Comparison of ENCODE assay signal across 15 cellular contexts in the genomic region with DNA sequence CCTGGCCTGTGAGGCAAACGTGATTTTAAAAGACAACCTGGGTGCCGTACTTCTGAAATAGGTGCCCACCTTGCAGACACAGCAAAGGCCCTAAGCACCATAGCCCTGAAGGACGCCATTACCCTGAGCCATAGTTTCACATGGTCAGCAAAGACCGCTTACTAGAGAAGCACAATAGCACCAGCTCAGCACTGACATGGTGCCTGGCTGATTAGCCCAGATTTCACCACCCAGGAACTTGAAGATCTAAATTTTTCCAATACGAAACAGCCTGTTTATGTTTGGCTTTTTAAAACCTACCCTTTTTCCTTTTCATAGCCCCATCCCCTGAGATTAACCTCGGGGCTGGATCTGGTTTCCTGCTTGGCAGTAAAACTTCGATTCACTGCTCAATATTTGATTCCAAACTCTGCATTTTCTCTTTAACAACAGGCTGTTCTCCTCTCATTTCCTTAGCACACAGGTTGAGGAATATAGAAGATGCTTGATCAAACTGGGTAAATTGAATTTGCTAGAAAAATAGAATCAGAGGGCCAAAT.
DNase-seq lines count a peak whose midpoint lies in the region; ATAC-seq and TF ChIP-seq lines count a peak whose summit lies in the region.
"Had no signal": no experiment of that assay in that cellular context is flagged by ENCODE, and none has a peak within 500 bp of the region (broad histone marks: within the 10 kb centered on the region; RNA-seq: fewer than 3 reads in every experiment).

No MANE protein-coding gene starts in this region.

- intact Hi-C loops in mammary epithelial cell (cut with micrococcal nuclease), result loop anchor here (2.0 kb wide), 1 partner anchor 87 kb away; no protein-coding TSS in a partner anchor
- intact Hi-C loops in heart right ventricle (cut with DNase I), result loop anchor here in 6 of 10 donors (2.0 to 5.0 kb wide), 2 partner anchors 157 to 158 kb away; no protein-coding TSS in a partner anchor
- intact Hi-C loops in sigmoid colon (cut with DNase I), result no loop called here

- H3K9me3 ChIP-seq in mammary epithelial cell (replicated peaks; ENCODE audit: insufficient read depth, low read length) (no peaks in the 10 kb centered on the region), heart right ventricle (no peaks in the 10 kb centered on the region), sigmoid colon (no peaks in the 10 kb centered on the region), T-helper 17 cell (ENCODE audit: control insufficient read depth, low read length, poor library complexity, severe bottlenecking) (no peaks in the 10 kb centered on the region)
- H3K9me3 ChIP-seq: BLaER1 had no signal

- H3K79me2 ChIP-seq in mammary epithelial cell (ENCODE audit: insufficient read depth, low read length), result no peaks in the 10 kb centered on the region

- WGBS in mammary epithelial cell (ENCODE audit: low coverage, missing lambda C conversion rate), result 69% methylated on average over 7 of the region's 7 CpGs
- WGBS in heart right ventricle, 2 donors, result 64 to 74% methylated on average over 7 of the region's 7 CpGs
- 63 to 72% methylated on average over 7 of the region's 7 CpGs for WGBS in sigmoid colon, 2 donors

- H3K36me3 Mint-ChIP-seq in T-helper 17 cell (ENCODE audit: low read depth), result no peaks in the 10 kb centered on the region

- no peaks in the 10 kb centered on the region for H4K20me1 ChIP-seq in mammary epithelial cell (ENCODE audit: insufficient read depth, low read length)
- H4K20me1 ChIP-seq: BLaER1 had no signal

- H3K4me3 ChIP-seq in mammary epithelial cell (replicated peaks in 1 of 3; ENCODE audit: insufficient read depth in 1 of 3, low read depth in 2 of 3, low read length in 3 of 3) (no peak overlapping the region), heart right ventricle (no peak overlapping the region), sigmoid colon (no peak overlapping the region)
- H3K4me3 ChIP-seq: BLaER1 had no signal

- no TSS peak for BruUV-seq in mammary epithelial cell (replicated peaks; lab: Mats Ljungman, UMichigan)

- no peak overlapping the region for H3K27ac Mint-ChIP-seq in T-helper 17 cell

- in situ Hi-C loops in mammary epithelial cell (cut with MboI; ENCODE audit: low sequenced_read_pairs in 2 of 2), result loop anchor here in 1 of 2 donors (5.0 kb wide), 1 partner anchor 158 kb away; no protein-coding TSS in a partner anchor

- TF ChIP-seq POLR2A in sigmoid colon (IDR thresholded peaks at IDR 0.05), result no peak

- no peak for TF ChIP-seq CTCF in mammary epithelial cell (conservative IDR thresholded peaks at IDR 0.05 in 1 of 2, IDR thresholded peaks at IDR 0.05 in 1 of 2; ENCODE audit: extremely low read depth in 1 of 2, insufficient read depth in 1 of 2, low read depth in 1 of 2, low read length in 2 of 2)
- TF ChIP-seq CTCF in heart right ventricle (IDR thresholded peaks at IDR 0.05), result no peak
- no peak for TF ChIP-seq CTCF in sigmoid colon (IDR thresholded peaks at IDR 0.05)

- no peak overlapping the region for H3K4me3 Mint-ChIP-seq in T-helper 17 cell

- H3K4me2 ChIP-seq in mammary epithelial cell (ENCODE audit: insufficient read depth, low read depth, low read length), result no peak overlapping the region
- H3K4me2 ChIP-seq: BLaER1 had no signal

- DNase-seq in mammary epithelial cell (no peak), heart right ventricle (no peak), sigmoid colon (no peak), 8988T (no peak), T-helper 17 cell (no peak)
- no peak for DNase-seq in activated CD4-positive, CD25-positive, alpha-beta regulatory T cell treated with anti-CD3 and anti-CD28 coated beads, Interleukin-2, amount 50 U/mL, for 72 hours
- no peak for DNase-seq in activated CD4-positive, alpha-beta T cell treated with anti-CD3 and anti-CD28 coated beads for 48 hours
- DNase-seq: H7, IMR-90, Kasumi-1, NCI-H1417 treated with DMSO at 0.1 percent for 48 hours, NCI-H2029 treated with DMSO at 0.1 percent for 48 hours, NCI-H524, RPMI8226 had no signal

- dilution Hi-C loops in mammary epithelial cell (cut with HindIII; ENCODE audit: low sequenced_read_pairs), result no loop called here

- H3K36me3 ChIP-seq in mammary epithelial cell (ENCODE audit: insufficient read depth, low read length), result no peaks in the 10 kb centered on the region
- H3K36me3 ChIP-seq in heart right ventricle, result no peaks in the 10 kb centered on the region
- no peaks in the 10 kb centered on the region for H3K36me3 ChIP-seq in sigmoid colon
- H3K36me3 ChIP-seq: BLaER1 had no signal

- peak in 5 of 8 donors; percentile 22 to 51 (median 47) for ATAC-seq in heart right ventricle
- ATAC-seq in T-helper 17 cell, result no peak

- peak overlapping the region; percentile 6 for H2AFZ ChIP-seq in mammary epithelial cell (ENCODE audit: low read depth, low read length)

- H3K4me1 Mint-ChIP-seq in T-helper 17 cell, result no peaks in the 10 kb centered on the region

- no peaks in the 10 kb centered on the region for H3K27me3 ChIP-seq in mammary epithelial cell (ENCODE audit: insufficient read depth, low read length)
- H3K27me3 ChIP-seq in heart right ventricle, result no peaks in the 10 kb centered on the region
- no peaks in the 10 kb centered on the region for H3K27me3 ChIP-seq in sigmoid colon
- H3K27me3 ChIP-seq: BLaER1 had no signal

- H3K27ac ChIP-seq in mammary epithelial cell (ENCODE audit: insufficient read depth, low read depth, low read length), result no peak overlapping the region
- peak overlapping the region in 2 of 10 donors; percentile 6 to 10 for H3K27ac ChIP-seq in heart right ventricle
- peak overlapping the region; percentile 13 to 49 (median 38) for H3K27ac ChIP-seq in sigmoid colon
- H3K27ac ChIP-seq: BLaER1 had no signal

- no peak overlapping the region for H3K9ac ChIP-seq in mammary epithelial cell (ENCODE audit: insufficient read depth, low read length)
- H3K9ac ChIP-seq: BLaER1 had no signal

- CTCF ChIA-PET in mammary epithelial cell (lab: Charles Lee; ENCODE audit: low non-redundant PET), result no interaction called here

- no peaks in the 10 kb centered on the region for H3K4me1 ChIP-seq in mammary epithelial cell (ENCODE audit: insufficient read depth, low read length)
- peaks cover 0 to 12% (median 0%) of the 10 kb centered on the region in 9 donors for H3K4me1 ChIP-seq in heart right ventricle
- H3K4me1 ChIP-seq in sigmoid colon, result peaks cover 0 to 4% (median 0%) of the 10 kb centered on the region in 4 donors
- H3K4me1 ChIP-seq: BLaER1 had no signal

- TF ChIP-seq EP300 in sigmoid colon (IDR thresholded peaks at IDR 0.05), result no peak

- H3K27me3 Mint-ChIP-seq in T-helper 17 cell, result peaks cover 15% of the 10 kb centered on the region
